16 cellular contexts compared by ENCODE assay signal in genomic region chr13:27605099-27605498, GRCh38. TPM values are rescaled to one million over a fixed set of nuclear protein-coding genes. Genes with fewer than 3 reads are reported as not detected.
DNase-seq lines count a peak whose midpoint lies in the region; ATAC-seq and TF ChIP-seq lines count a peak whose summit lies in the region.
"Had no signal": no experiment of that assay in that cellular context is flagged by ENCODE, and none has a peak within 500 bp of the region (broad histone marks: within the 10 kb centered on the region; RNA-seq: fewer than 3 reads in every experiment).

No MANE protein-coding gene starts in this region.

- H3K9me3 Mint-ChIP-seq in type B pancreatic cell, result no peaks in the 10 kb centered on the region

- H4K20me1 ChIP-seq in OCI-LY3 (ENCODE audit: insufficient read depth, low read length), result peaks cover 52% of the 10 kb centered on the region

- H3K27ac ChIP-seq in left ventricle myocardium inferior (replicated peaks), result peak overlapping the region; percentile 66
- no peak overlapping the region for H3K27ac ChIP-seq in OCI-LY3 (ENCODE audit: low read length)
- H3K27ac ChIP-seq: 22Rv1, PC-9, RWPE1 had no signal

- H3K27me3 ChIP-seq in left ventricle myocardium inferior (ENCODE audit: low read depth) (no peaks in the 10 kb centered on the region), OCI-LY3 (ENCODE audit: low read depth, low read length) (no peaks in the 10 kb centered on the region), endocrine pancreas (ENCODE audit: control insufficient read depth, insufficient read depth, low read length) (no peaks in the 10 kb centered on the region)

- no peak for DNase-seq in left ventricle myocardium inferior
- DNase-seq in Right ventricle myocardium superior, result no peak
- no peak for DNase-seq in type B pancreatic cell (ENCODE audit: extremely low spot score, unreplicated experiment)
- DNase-seq in pons (ENCODE audit: low spot score), result no peak
- DNase-seq in hepatic stellate cell (ENCODE audit: low spot score), result no peak
- DNase-seq: DMS153, GDM1, NCI-H1694 treated with DMSO at 0.1 percent for 48 hours, NCI-H774, PC-9 had no signal

- H3K9me3 ChIP-seq in left ventricle myocardium inferior (replicated peaks) (no peaks in the 10 kb centered on the region), OCI-LY3 (ENCODE audit: insufficient read depth, low read length) (no peaks in the 10 kb centered on the region), endocrine pancreas (ENCODE audit: control insufficient read depth, low read length) (no peaks in the 10 kb centered on the region)

- intact Hi-C loops in left ventricle myocardium inferior (cut with micrococcal nuclease) (no loop called here), Right ventricle myocardium superior (cut with DNase I) (no loop called here)

- H3K4me2 ChIP-seq in OCI-LY3 (ENCODE audit: low read length), result 0 out of 2 replicates have a peak overlapping the region, but pooled peaks have one; percentile 6
- H3K4me2 ChIP-seq: PC-9 had no signal

- peaks cover 92% of the 10 kb centered on the region for H3K79me2 ChIP-seq in OCI-LY3 (ENCODE audit: low read length)

- TF ChIP-seq CTCF in left ventricle myocardium inferior (IDR thresholded peaks at IDR 0.05; ENCODE audit: borderline replicate concordance) (no peak), OCI-LY3 (IDR thresholded peaks at IDR 0.05; ENCODE audit: low read depth, low read length) (no peak), type B pancreatic cell (conservative IDR thresholded peaks at IDR 0.05) (no peak)

- peaks cover 6% of the 10 kb centered on the region for H3K4me1 Mint-ChIP-seq in type B pancreatic cell (ENCODE audit: unreplicated experiment)

- H3K9ac ChIP-seq in OCI-LY3 (ENCODE audit: low read length) (no peak overlapping the region), endocrine pancreas (ENCODE audit: control insufficient read depth, insufficient read depth, low read length) (no peak overlapping the region)

- no peaks in the 10 kb centered on the region for H3K36me3 ChIP-seq in left ventricle myocardium inferior
- no peaks in the 10 kb centered on the region for H3K36me3 ChIP-seq in OCI-LY3 (replicated peaks; ENCODE audit: low read depth, low read length)
- no peaks in the 10 kb centered on the region for H3K36me3 ChIP-seq in endocrine pancreas (ENCODE audit: control insufficient read depth, insufficient read depth, low read length)

- H2AFZ ChIP-seq in OCI-LY3 (ENCODE audit: low read depth, low read length), result no peak overlapping the region
- H2AFZ ChIP-seq: PC-9 had no signal

- no peaks in the 10 kb centered on the region for H3K27me3 Mint-ChIP-seq in type B pancreatic cell
- H3K27me3 Mint-ChIP-seq: B cell had no signal

- ATAC-seq in Right ventricle myocardium superior (ENCODE audit: poor library complexity) (no peak), GM21825 (IDR thresholded peaks at IDR 0.05; ENCODE audit: unreplicated experiment) (no peak)

- no peaks in the 10 kb centered on the region for H3K36me3 Mint-ChIP-seq in type B pancreatic cell

- H3K4me3 ChIP-seq in left ventricle myocardium inferior (no peak overlapping the region), OCI-LY3 (ENCODE audit: low read length) (no peak overlapping the region), endocrine pancreas (ENCODE audit: control insufficient read depth, insufficient read depth, low read length) (peak overlapping the region; percentile 65)
- H3K4me3 ChIP-seq: PC-9 had no signal

- H3K4me1 ChIP-seq in left ventricle myocardium inferior (peaks cover 72% of the 10 kb centered on the region), OCI-LY3 (ENCODE audit: low read length) (peaks cover 24% of the 10 kb centered on the region), endocrine pancreas (ENCODE audit: control insufficient read depth, insufficient read depth, low read length) (peaks cover 32% of the 10 kb centered on the region)

- H3K4me3 Mint-ChIP-seq in type B pancreatic cell, result peak overlapping the region; percentile 13
- H3K4me3 Mint-ChIP-seq: B cell had no signal

- peak overlapping the region; percentile 3 for H3K27ac Mint-ChIP-seq in type B pancreatic cell
- H3K27ac Mint-ChIP-seq: B cell had no signal

RNA-seq across cellular contexts. Expression of gene LNX2, which starts 15.2 kb away (rescaled TPM):
- total RNA-seq in left ventricle myocardium inferior, result 11.2 TPM
- total RNA-seq in Right ventricle myocardium superior, result 9.7 TPM
- 12.0 and 18.7 TPM in 2 replicates for total RNA-seq in type B pancreatic cell (ENCODE audit: low replicate concordance)

RNA-seq across cellular contexts. Expression of gene POLR1D, which starts 16.6 kb away (rescaled TPM):
- 73.5 TPM for total RNA-seq in left ventricle myocardium inferior
- 81.1 TPM for total RNA-seq in Right ventricle myocardium superior
- 118 and 155 TPM in 2 replicates for total RNA-seq in type B pancreatic cell (ENCODE audit: low replicate concordance)
